12 cellular contexts compared by ENCODE assay signal in genomic region chr1:24793762-24794161, GRCh38. TPM values are rescaled to one million over a fixed set of nuclear protein-coding genes. Genes with fewer than 3 reads are reported as not detected.
DNase-seq lines count a peak whose midpoint lies in the region; ATAC-seq, FAIRE-seq and TF ChIP-seq lines count a peak whose summit lies in the region.
"Had no signal": no experiment of that assay in that cellular context is flagged by ENCODE, and none has a peak within 500 bp of the region (broad histone marks: within the 10 kb centered on the region; RNA-seq: fewer than 3 reads in every experiment).

No MANE protein-coding gene starts in this region.

- peaks cover 0 to 13% (median 4%) of the 10 kb centered on the region in 6 donors for H3K36me3 ChIP-seq in spleen

- TF ChIP-seq CTCF in astrocyte of the cerebellum (IDR thresholded peaks at IDR 0.05; ENCODE audit: low read depth, low read length, missing control alignments) (no peak), spleen (IDR thresholded peaks at IDR 0.05 in 8 of 11, conservative IDR thresholded peaks at IDR 0.05 in 3 of 11) (no peak)

- intact Hi-C loops in right cardiac atrium (cut with DNase I) (no loop called here), spleen (cut with DNase I; ENCODE audit: low total_unique reads) (no loop called here)
- intact Hi-C loops in activated CD4-positive, alpha-beta T cell treated with anti-CD3 and anti-CD28 coated beads for 36 hours (cut with DNase I, micrococcal nuclease) = no loop called here

- POLR2A ChIA-PET in activated CD4-positive, alpha-beta T cell treated with anti-CD3 and anti-CD28 coated beads for 36 hours (lab: Charles Lee) = no interaction called here

- peaks cover 1% of the 10 kb centered on the region for H3K9me3 Mint-ChIP-seq in activated CD4-positive, alpha-beta T cell treated with anti-CD3 and anti-CD28 coated beads for 36 hours (ENCODE audit: low read depth)

- no peaks in the 10 kb centered on the region for H3K4me1 Mint-ChIP-seq in activated CD4-positive, alpha-beta T cell treated with anti-CD3 and anti-CD28 coated beads for 36 hours

- H3K4me3 ChIP-seq in astrocyte of the cerebellum (ENCODE audit: low read depth, low read length) (no peak overlapping the region), right cardiac atrium (ENCODE audit: low read length) (no peak overlapping the region), spleen (no peak overlapping the region)

- H3K4me3 Mint-ChIP-seq in activated CD4-positive, alpha-beta T cell treated with anti-CD3 and anti-CD28 coated beads for 36 hours = no peak overlapping the region

- ATAC-seq in right cardiac atrium (peak; percentile 83 to 87), HG03432 (IDR thresholded peaks at IDR 0.05; ENCODE audit: unreplicated experiment) (no peak)
- no peak for ATAC-seq in activated CD4-positive, alpha-beta T cell treated with anti-CD3 and anti-CD28 coated beads for 36 hours

- DNase-seq in GM12891 (ENCODE audit: insufficient read length, low spot score) = no peak
- peak; percentile 38 for DNase-seq in astrocyte of the cerebellum (ENCODE audit: low read depth)
- DNase-seq in right cardiac atrium = no peak
- DNase-seq in spleen = no peak
- no peak for DNase-seq in activated CD4-positive, alpha-beta T cell treated with anti-CD3 and anti-CD28 coated beads for 36 hours
- no peak for DNase-seq in NCI-H774 (lab: John Stamatoyannopoulos, UW)
- no peak for DNase-seq in NCI-H1048 (lab: John Stamatoyannopoulos, UW)
- DNase-seq: activated T-cell treated with anti-CD3 and anti-CD28 coated beads, Interleukin-2, amount 50 U/mL, for 1 hour; DND-41 had no signal

- no peaks in the 10 kb centered on the region for H3K27me3 Mint-ChIP-seq in activated CD4-positive, alpha-beta T cell treated with anti-CD3 and anti-CD28 coated beads for 36 hours

- TF ChIP-seq POLR2A in GM12891 (IDR thresholded peaks at IDR 0.05; ENCODE audit: low read depth, low read length) (no peak), spleen (IDR thresholded peaks at IDR 0.05) (no peak)

- H3K9me3 ChIP-seq in right cardiac atrium (ENCODE audit: control insufficient read depth, low read length) = no peaks in the 10 kb centered on the region
- H3K9me3 ChIP-seq in spleen = peaks cover 0 to 4% (median 0%) of the 10 kb centered on the region in 8 donors

- in situ Hi-C loops in astrocyte of the cerebellum (cut with HindIII; ENCODE audit: low sequenced_read_pairs) = no loop called here

- H3K27me3 ChIP-seq in right cardiac atrium (ENCODE audit: control insufficient read depth, insufficient read depth) = no peaks in the 10 kb centered on the region
- H3K27me3 ChIP-seq in spleen (replicated peaks in 1 of 7) = no peaks in the 10 kb centered on the region

- no peak overlapping the region for H3K27ac ChIP-seq in right cardiac atrium (ENCODE audit: low read length)
- H3K27ac ChIP-seq in spleen = peak overlapping the region in 5 of 8 donors; percentile 31 to 43 (median 34)

- CTCF ChIA-PET in activated CD4-positive, alpha-beta T cell treated with anti-CD3 and anti-CD28 coated beads for 36 hours (lab: Charles Lee) = interaction anchor here (0.7 kb wide), 1 partner anchor 41 kb away, joined by 3 read pairs; no protein-coding TSS in a partner anchor

- FAIRE-seq in GM12891 (lab: Jason Lieb, UNC) = peak; percentile 35
- FAIRE-seq: endometrium, urothelium cell line had no signal

- H3K36me3 Mint-ChIP-seq in activated CD4-positive, alpha-beta T cell treated with anti-CD3 and anti-CD28 coated beads for 36 hours (ENCODE audit: low read depth) = peaks cover 7% of the 10 kb centered on the region

- no peak overlapping the region for H3K27ac Mint-ChIP-seq in activated CD4-positive, alpha-beta T cell treated with anti-CD3 and anti-CD28 coated beads for 36 hours

- peaks cover 5% of the 10 kb centered on the region for H3K4me1 ChIP-seq in right cardiac atrium (ENCODE audit: control insufficient read depth, insufficient read depth, low read length)
- peaks cover 0 to 24% (median 9%) of the 10 kb centered on the region in 6 donors for H3K4me1 ChIP-seq in spleen

- WGBS in right cardiac atrium = 8% methylated on average over 2 of the region's 2 CpGs
- 50 to 74% (median 70%) methylated on average over 2 of the region's 2 CpGs for WGBS in spleen, 5 donors

TF ChIP-seq in GM12891, 5 proteins besides CTCF, POLR2A, EP300 and RAD21:
- TF ChIP-seq PAX5 (IDR thresholded peaks at IDR 0.05; ENCODE audit: insufficient read depth, low read length, severe bottlenecking) (no peak), POLR2AphosphoS5 (IDR thresholded peaks at IDR 0.05; ENCODE audit: low read depth, low read length) (no peak), POU2F2 (IDR thresholded peaks at IDR 0.05; ENCODE audit: low read depth, low read length) (no peak), SPI1 (IDR thresholded peaks at IDR 0.05; ENCODE audit: low read depth, low read length) (no peak), TAF1 (IDR thresholded peaks at IDR 0.05; ENCODE audit: low read depth, low read length) (no peak)

RNA-seq across cellular contexts. Expression of gene CLIC4, which starts 48.5 kb away (rescaled TPM):
- polyA plus RNA-seq in GM12891 (2012; ENCODE audit: low read depth, missing spikeins) = 22.2 TPM
- total RNA-seq in right cardiac atrium = 100 to 1,000 TPM; 207 to 248 (median 233) TPM
- polyA plus RNA-seq in right cardiac atrium = 110 TPM
- 10 to 100 TPM; 60.9 to 99.6 (median 73.8) TPM for total RNA-seq in spleen
- polyA plus RNA-seq in spleen = 10 to 100 TPM; 17.0 to 32.2 (median 27.0) TPM
- 10 to 100 TPM; 29.8 to 33.1 TPM for total RNA-seq in activated CD4-positive, alpha-beta T cell treated with anti-CD3 and anti-CD28 coated beads for 36 hours

Comparison
In these comparisons a context has a peak if more than half of its experiments do, and no peak if none do; other contexts are left out.
1. ATAC-seq: peak in right cardiac atrium (2 of 2); none in activated CD4-positive, alpha-beta T cell treated with anti-CD3 and anti-CD28 coated beads for 36 hours (single experiment) and HG03432 (single experiment).